In the genomic region with DNA sequence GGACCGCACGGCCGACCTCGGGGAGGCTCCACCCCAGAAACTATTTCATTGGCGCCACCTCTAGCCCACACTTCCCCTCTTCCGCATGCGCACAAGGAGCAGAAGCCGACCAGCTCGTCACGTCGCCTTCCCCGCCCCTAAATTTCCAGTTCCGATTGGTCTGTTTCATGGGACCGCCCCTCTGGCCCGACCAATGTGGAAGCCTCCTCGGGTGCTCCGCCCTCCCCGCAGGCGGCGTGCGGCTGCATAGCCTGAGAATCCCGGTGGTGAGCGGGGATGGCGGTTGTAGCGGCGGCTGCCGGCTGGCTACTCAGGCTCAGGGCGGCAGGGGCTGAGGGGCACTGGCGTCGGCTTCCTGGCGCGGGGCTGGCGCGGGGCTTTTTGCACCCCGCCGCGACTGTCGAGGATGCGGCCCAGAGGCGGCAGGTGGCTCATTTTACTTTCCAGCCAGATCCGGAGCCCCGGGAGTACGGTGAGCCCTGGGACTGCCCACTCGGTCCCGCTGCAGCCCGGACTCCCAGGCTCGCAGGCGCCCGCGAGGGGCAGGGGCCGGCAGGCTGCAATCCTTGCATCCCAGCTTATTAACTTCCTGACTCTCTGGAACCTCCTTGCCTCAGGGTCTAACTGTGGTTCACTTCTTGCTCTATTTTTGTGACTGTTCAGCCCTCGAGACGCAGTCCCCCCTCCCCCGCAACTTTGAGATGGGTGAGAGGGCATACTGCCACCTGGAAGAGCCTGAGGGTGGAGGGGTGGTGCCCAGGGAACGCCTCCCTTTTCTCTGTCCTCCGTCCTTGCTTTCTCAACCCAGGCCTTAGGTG, we compare ENCODE assay signal across 8 cellular contexts. TPM values are rescaled to one million over a fixed set of nuclear protein-coding genes. Genes with fewer than 3 reads are reported as not detected.
DNase-seq lines count a peak whose midpoint lies in the region; ATAC-seq, FAIRE-seq and TF ChIP-seq lines count a peak whose summit lies in the region.

TSS of gene BCKDHB (plus strand) at position 254 of the 818 bp plus-strand sequence. CDS start at position 277, 23 bp downstream.

- intact Hi-C loops in heart left ventricle (cut with DNase I): loop anchor here in 6 of 10 donors (1.0 to 10.0 kb wide), 5 partner anchors 102 to 872 kb away; partner anchors contain the start of genes TTK (in 6 of the 6) and HMGN3 (in 1 of the 6)

- peak within 1 kb of the TSS; percentile 93 for H3K4me3 Mint-ChIP-seq in type B pancreatic cell

- H3K27ac ChIP-seq in heart left ventricle: peak within 1 kb of the TSS; percentile 43 to 95 (median 82)

- peak; percentile 98 for FAIRE-seq in GM12892 (lab: Jason Lieb, UNC)

- H3K36me3 ChIP-seq in heart left ventricle: no peaks in the 10 kb centered on the region

- ATAC-seq in HG02852 (IDR thresholded peaks at IDR 0.05; ENCODE audit: unreplicated experiment) (peak; percentile 99), heart left ventricle (peak; percentile 99 to 100 (median 100))

- peak within 1 kb of the TSS; percentile 87 for H3K27ac Mint-ChIP-seq in type B pancreatic cell

- peak in 2 of 12 donors; percentile 3 to 14 for TF ChIP-seq CTCF in heart left ventricle (IDR thresholded peaks at IDR 0.05)
- no peak for TF ChIP-seq CTCF in type B pancreatic cell (conservative IDR thresholded peaks at IDR 0.05)

- no peaks in the 10 kb centered on the region for H3K9me3 Mint-ChIP-seq in type B pancreatic cell

- no peaks in the 10 kb centered on the region for H3K27me3 ChIP-seq in heart left ventricle

- DNase-seq in GM12892 (ENCODE audit: insufficient read length): peak; percentile 87
- peak; percentile 99 for DNase-seq in NCI-H146 (lab: John Stamatoyannopoulos, UW)
- peak; percentile 94 to 98 (median 97) for DNase-seq in T-helper 1 cell
- DNase-seq in amniotic epithelial cell (ENCODE audit: low read depth): peak; percentile 96
- DNase-seq in heart left ventricle: peak; percentile 97 to 99 (median 99)
- peak; percentile 99 for DNase-seq in pons (ENCODE audit: low spot score)
- DNase-seq in type B pancreatic cell (ENCODE audit: extremely low spot score, unreplicated experiment): peak; percentile 98

- 0% methylated on average over 36 to 56 of the region's 56 CpGs for WGBS in heart left ventricle, 4 donors

- TF ChIP-seq POLR2A in GM12892 (IDR thresholded peaks at IDR 0.05; ENCODE audit: low read depth, low read length) (peak; percentile 90; the same call in 1 of the 2 replicates), heart left ventricle (IDR thresholded peaks at IDR 0.05) (peak; percentile 29 to 95)

- H3K4me1 Mint-ChIP-seq in type B pancreatic cell (ENCODE audit: unreplicated experiment): peaks cover 11% of the 10 kb centered on the region

- H3K27me3 Mint-ChIP-seq in type B pancreatic cell: no peaks in the 10 kb centered on the region

- no peaks in the 10 kb centered on the region for H3K9me3 ChIP-seq in heart left ventricle

- H3K36me3 Mint-ChIP-seq in type B pancreatic cell: peaks cover 3% of the 10 kb centered on the region

- H3K4me3 ChIP-seq in heart left ventricle: peak within 1 kb of the TSS; percentile 45 to 96 (median 84)

- H3K4me1 ChIP-seq in heart left ventricle: peaks cover 0 to 25% (median 7%) of the 10 kb centered on the region in 12 donors

RNA-seq across cellular contexts. Expression of gene BCKDHB, which starts in this region (rescaled TPM):
- polyA plus RNA-seq in GM12892 (2012; ENCODE audit: missing spikeins): 27.7 TPM
- total RNA-seq in heart left ventricle: 10 to 100 TPM; 17.3 to 41.9 (median 31.0) TPM
- polyA plus RNA-seq in heart left ventricle: 10 to 100 TPM; 10.1 to 14.1 TPM
- total RNA-seq in type B pancreatic cell (ENCODE audit: low replicate concordance): 21.3 and 33.2 TPM in 2 replicates

Comparison
In these comparisons a context has a peak if more than half of its experiments do, and no peak if none do; other contexts are left out.
1. Peak in every context shown above with its lines: DNase-seq, ATAC-seq, H3K4me3 ChIP-seq and H3K27ac ChIP-seq.